In genomic region chr17:7177954-7178477, GRCh38 we compare ENCODE assay signal across 8 cellular contexts. TPM values are rescaled to one million over a fixed set of nuclear protein-coding genes. Genes with fewer than 3 reads are reported as not detected.
DNase-seq lines count a peak whose midpoint lies in the region; ATAC-seq, FAIRE-seq and TF ChIP-seq lines count a peak whose summit lies in the region.

No MANE protein-coding gene starts in this region.

- no peak overlapping the region for H3K27ac Mint-ChIP-seq in activated naive CD8-positive, alpha-beta T cell

- H3K27me3 Mint-ChIP-seq in activated naive CD8-positive, alpha-beta T cell = no peaks in the 10 kb centered on the region

- DNase-seq in AG10803 (ENCODE audit: low read depth) (no peak), HuH-7.5 (ENCODE audit: low spot score) (peak; percentile 59), kidney epithelial cell (ENCODE audit: low read depth) (no peak), urothelium cell line (ENCODE audit: low spot score) (peak; percentile 46), hippocampal formation (lab: John Stamatoyannopoulos, UW) (no peak)

- H3K9me3 Mint-ChIP-seq in activated naive CD8-positive, alpha-beta T cell (ENCODE audit: low read depth) = no peaks in the 10 kb centered on the region

- peaks cover 43% of the 10 kb centered on the region for H3K27me3 ChIP-seq in kidney epithelial cell (ENCODE audit: control insufficient read depth, insufficient read depth, low read length)

- peaks cover 14% of the 10 kb centered on the region for H3K4me1 Mint-ChIP-seq in activated naive CD8-positive, alpha-beta T cell (ENCODE audit: low read depth)

- H3K36me3 ChIP-seq in kidney epithelial cell (ENCODE audit: control insufficient read depth, insufficient read depth, low read length) = no peaks in the 10 kb centered on the region

- TF ChIP-seq CTCF in AG10803 (conservative IDR thresholded peaks at IDR 0.05; ENCODE audit: low read length) = no peak
- TF ChIP-seq CTCF in kidney epithelial cell (IDR thresholded peaks at IDR 0.05; ENCODE audit: insufficient read depth, low read length, poor library complexity, severe bottlenecking) = no peak

- no peaks in the 10 kb centered on the region for H3K36me3 Mint-ChIP-seq in activated naive CD8-positive, alpha-beta T cell

- ATAC-seq in HG02970 (IDR thresholded peaks at IDR 0.05; ENCODE audit: low FRiP score, unreplicated experiment) (no peak), HG03175 (IDR thresholded peaks at IDR 0.05; ENCODE audit: unreplicated experiment) (no peak)

- H3K4me3 Mint-ChIP-seq in activated naive CD8-positive, alpha-beta T cell = peak overlapping the region; percentile 76

- FAIRE-seq in urothelium cell line (lab: Jason Lieb, UNC) = no peak

- peak overlapping the region; percentile 63 for H3K4me3 ChIP-seq in AG10803 (ENCODE audit: low read length)
- H3K4me3 ChIP-seq in kidney epithelial cell (ENCODE audit: low read depth, low read length) = peak overlapping the region; percentile 47

RNA-seq across cellular contexts. Expression of gene ASGR1, which starts 1.2 kb away (rescaled TPM):
- 6.9 and 9.0 TPM in 2 replicates for total RNA-seq in kidney epithelial cell

RNA-seq across cellular contexts. Expression of gene DLG4, which starts 41.6 kb away (rescaled TPM):
- 6.1 and 12.9 TPM in 2 replicates for total RNA-seq in kidney epithelial cell

RNA-seq across cellular contexts. Expression of gene ACADVL, which starts 41.7 kb away (rescaled TPM):
- 219 and 344 TPM in 2 replicates for total RNA-seq in kidney epithelial cell

RNA-seq across cellular contexts. Expression of gene DVL2, which starts 56.3 kb away (rescaled TPM):
- total RNA-seq in kidney epithelial cell = 57.1 and 69.8 TPM in 2 replicates

Comparison
In these comparisons a context has a peak if more than half of its experiments do, and no peak if none do; other contexts are left out.
1. DNase-seq: peak in HuH-7.5 (single experiment) and urothelium cell line (single experiment); none in AG10803 (single experiment), kidney epithelial cell (single experiment) and hippocampal formation (0 of 2).